7 cellular contexts compared by ENCODE assay signal in the genomic region with DNA sequence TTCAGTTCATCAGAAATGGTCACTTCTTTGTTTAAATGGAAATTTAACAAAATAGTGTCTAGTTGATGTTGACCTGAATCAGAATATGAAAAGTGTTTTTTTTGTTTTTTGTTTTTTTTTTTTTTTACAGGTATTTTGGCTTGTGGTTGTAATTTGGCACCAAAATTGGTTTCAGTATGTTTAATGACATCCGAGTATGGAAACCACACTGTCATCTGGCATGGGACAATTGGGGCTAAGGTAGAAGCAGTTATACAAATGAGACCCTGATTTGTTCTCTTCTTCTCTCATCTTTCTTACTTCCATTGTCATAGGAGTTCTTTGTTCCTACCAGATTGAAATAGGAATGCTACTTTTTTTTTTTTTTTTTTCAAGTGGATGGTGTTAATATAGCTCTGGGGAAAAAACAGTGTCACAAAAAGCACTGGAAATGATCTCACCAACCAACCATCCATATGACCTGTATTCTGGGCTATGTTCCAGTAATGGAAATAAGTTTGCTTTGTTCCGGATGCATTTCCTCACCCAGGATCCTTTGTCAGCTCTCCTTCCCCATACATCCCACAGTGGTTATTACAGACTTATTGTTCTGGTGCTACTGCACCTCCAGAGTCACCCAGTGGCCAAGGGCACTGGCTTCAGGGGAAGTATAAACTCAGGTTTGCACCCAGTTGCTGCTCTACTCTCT.
DNase-seq lines count a peak whose midpoint lies in the region; ATAC-seq, FAIRE-seq and TF ChIP-seq lines count a peak whose summit lies in the region.

No MANE protein-coding gene starts in this region.

- H3K4me3 Mint-ChIP-seq in activated T-helper 2 cell treated with anti-CD3 and anti-CD28 coated beads, Interferon-gamma antibody, Interleukin-2, Interleukin-4, amounts not matched to agents 10 μg/mL and 5 μg/mL and 100 μg/mL, durations not matched to agents 14 hours and 24 hours and 36 hours (ENCODE audit: low read depth), result no peak overlapping the region

- H3K4me1 ChIP-seq in SJCRH30 (peaks cover 47% of the 10 kb centered on the region), tibial artery (no peaks in the 10 kb centered on the region)

- TF ChIP-seq CTCF in tibial artery (IDR thresholded peaks at IDR 0.05), result no peak

- ATAC-seq in GM19463 (IDR thresholded peaks at IDR 0.05; ENCODE audit: unreplicated experiment), result no peak

- no peaks in the 10 kb centered on the region for H3K9me3 Mint-ChIP-seq in activated T-helper 2 cell treated with anti-CD3 and anti-CD28 coated beads, Interferon-gamma antibody, Interleukin-2, Interleukin-4, amounts not matched to agents 10 μg/mL and 5 μg/mL and 100 μg/mL, durations not matched to agents 14 hours and 24 hours and 36 hours

- intact Hi-C loops in tibial artery (cut with DNase I; ENCODE audit: low total_unique reads), result no loop called here
- intact Hi-C loops in activated T-helper 2 cell treated with anti-CD3 and anti-CD28 coated beads, Interferon-gamma antibody, Interleukin-2, Interleukin-4, amounts not matched to agents 10 μg/mL and 5 μg/mL and 100 μg/mL, durations not matched to agents 14 hours and 24 hours and 36 hours (cut with micrococcal nuclease), result no loop called here

- H3K9me3 ChIP-seq in SJCRH30 (replicated peaks) (no peaks in the 10 kb centered on the region), tibial artery (no peaks in the 10 kb centered on the region)

- DNase-seq in HTR-8/SVneo (ENCODE audit: insufficient read length, low spot score) (peak; percentile 83), SJCRH30 (peak; percentile 75 to 91), glomerular endothelial cell (ENCODE audit: extremely low read depth, low read depth, low spot score) (peak; percentile 85), stromal cell of bone marrow (ENCODE audit: low read depth) (peak; percentile 50), tibial artery (no peak)
- DNase-seq in activated T-helper 2 cell treated with anti-CD3 and anti-CD28 coated beads, Interferon-gamma antibody, Interleukin-2, Interleukin-4, amounts not matched to agents 10 μg/mL and 5 μg/mL and 100 μg/mL, durations not matched to agents 14 hours and 24 hours and 36 hours (ENCODE audit: low spot score), result no peak

- H3K4me3 ChIP-seq in SJCRH30, result no peak overlapping the region
- H3K4me3 ChIP-seq in tibial artery, result no peak overlapping the region

- no peaks in the 10 kb centered on the region for H3K36me3 ChIP-seq in SJCRH30
- H3K36me3 ChIP-seq in tibial artery, result no peaks in the 10 kb centered on the region

- H3K27ac ChIP-seq in SJCRH30, result peak overlapping the region; percentile 55
- no peak overlapping the region for H3K27ac ChIP-seq in tibial artery

- peak; percentile 89 for FAIRE-seq in HTR-8/SVneo (lab: Jason Lieb, UNC)

- H3K4me1 Mint-ChIP-seq in activated T-helper 2 cell treated with anti-CD3 and anti-CD28 coated beads, Interferon-gamma antibody, Interleukin-2, Interleukin-4, amounts not matched to agents 10 μg/mL and 5 μg/mL and 100 μg/mL, durations not matched to agents 14 hours and 24 hours and 36 hours (ENCODE audit: low read depth), result peaks cover 7% of the 10 kb centered on the region

- no peaks in the 10 kb centered on the region for H3K27me3 ChIP-seq in SJCRH30
- no peaks in the 10 kb centered on the region for H3K27me3 ChIP-seq in tibial artery

- no peak overlapping the region for H3K27ac Mint-ChIP-seq in activated T-helper 2 cell treated with anti-CD3 and anti-CD28 coated beads, Interferon-gamma antibody, Interleukin-2, Interleukin-4, amounts not matched to agents 10 μg/mL and 5 μg/mL and 100 μg/mL, durations not matched to agents 14 hours and 24 hours and 36 hours

- H3K27me3 Mint-ChIP-seq in activated T-helper 2 cell treated with anti-CD3 and anti-CD28 coated beads, Interferon-gamma antibody, Interleukin-2, Interleukin-4, amounts not matched to agents 10 μg/mL and 5 μg/mL and 100 μg/mL, durations not matched to agents 14 hours and 24 hours and 36 hours (ENCODE audit: low read depth), result peaks cover 2% of the 10 kb centered on the region

- no peaks in the 10 kb centered on the region for H3K36me3 Mint-ChIP-seq in activated T-helper 2 cell treated with anti-CD3 and anti-CD28 coated beads, Interferon-gamma antibody, Interleukin-2, Interleukin-4, amounts not matched to agents 10 μg/mL and 5 μg/mL and 100 μg/mL, durations not matched to agents 14 hours and 24 hours and 36 hours (ENCODE audit: low read depth)

Comparison
In these comparisons a context has a peak if more than half of its experiments do, and no peak if none do; other contexts are left out.
1. DNase-seq: peak in HTR-8/SVneo (single experiment), SJCRH30 (2 of 2), glomerular endothelial cell (single experiment) and stromal cell of bone marrow (single experiment); none in tibial artery (0 of 2) and activated T-helper 2 cell treated with anti-CD3 and anti-CD28 coated beads, Interferon-gamma antibody, Interleukin-2, Interleukin-4, amounts not matched to agents 10 μg/mL and 5 μg/mL and 100 μg/mL, durations not matched to agents 14 hours and 24 hours and 36 hours (single experiment).